ENCODE assay signal across 1 cellular context in genomic region chr7:87058739-87059524, GRCh38.
A peak's percentile ranks its signal among the peaks of the same experiment; 100 is the strongest.
TF ChIP-seq lines count a peak whose summit lies in the region.

No MANE protein-coding gene starts in this region.

TF ChIP-seq in H1, 55 proteins besides CTCF, POLR2A, EP300 and RAD21 (continued from another document):
- TF ChIP-seq HDAC2 (IDR thresholded peaks at IDR 0.05; ENCODE audit: borderline replicate concordance in 1 of 2, low read depth in 2 of 2, low read length in 2 of 2) (peak in 1 of 2 experiments; percentile 47; a peak in 1 of 4 replicates), HDAC6 (IDR thresholded peaks at IDR 0.05; ENCODE audit: low read depth, low read length) (no peak), PHF8 (conservative IDR thresholded peaks at IDR 0.05; ENCODE audit: low read depth, low read length) (0 out of 2 replicates have a peak, but pooled peaks have one; percentile 11), TAF7 (optimal IDR thresholded peaks at IDR 0.05; ENCODE audit: borderline replicate concordance, low read depth, low read length) (no peak), KDM1A (IDR thresholded peaks at IDR 0.05; ENCODE audit: borderline replicate concordance, low read length) (no peak), RBBP5 (IDR thresholded peaks at IDR 0.05; ENCODE audit: borderline replicate concordance, low read depth, low read length) (peak; percentile 67), CHD1 (IDR thresholded peaks at IDR 0.05; ENCODE audit: low read depth, low read length) (no peak), SIX5 (IDR thresholded peaks at IDR 0.05; ENCODE audit: low read depth, low read length) (no peak), KDM4A (IDR thresholded peaks at IDR 0.05; ENCODE audit: low read depth, low read length, severe bottlenecking) (peak; percentile 50), BCL11A (IDR thresholded peaks at IDR 0.05; ENCODE audit: low read depth in 2 of 2, low read length in 2 of 2) (no peak), MAFK (IDR thresholded peaks at IDR 0.05; ENCODE audit: low read depth, low read length) (no peak), TBP (IDR thresholded peaks at IDR 0.05; ENCODE audit: low read depth, low read length) (peak; percentile 54; the same call in 1 of the 2 replicates), JUN (IDR thresholded peaks at IDR 0.05; ENCODE audit: low read depth, low read length) (no peak), EZH2 (IDR thresholded peaks at IDR 0.05; ENCODE audit: low read depth, low read length, severe bottlenecking) (no peak), TEAD4 (IDR thresholded peaks at IDR 0.05; ENCODE audit: low read depth, low read length) (no peak), YY1 (IDR thresholded peaks at IDR 0.05; ENCODE audit: low read depth, low read length) (no peak), TCF12 (IDR thresholded peaks at IDR 0.05; ENCODE audit: low read depth, low read length) (no peak), SP2 (IDR thresholded peaks at IDR 0.05; ENCODE audit: low read length) (no peak), RXRA (IDR thresholded peaks at IDR 0.05; ENCODE audit: insufficient read depth, low read depth, low read length) (no peak), KDM5A (IDR thresholded peaks at IDR 0.05; ENCODE audit: low read length) (no peak), CBX5 (IDR thresholded peaks at IDR 0.05; ENCODE audit: low read depth, low read length) (no peak), ATF2 (IDR thresholded peaks at IDR 0.05; ENCODE audit: low read length) (no peak), CEBPB (IDR thresholded peaks at IDR 0.05; ENCODE audit: low read depth, low read length) (no peak), JUND (IDR thresholded peaks at IDR 0.05; ENCODE audit: low read length) (no peak), ZNF274 (IDR thresholded peaks at IDR 0.05; ENCODE audit: borderline replicate concordance, extremely low read depth, low read length) (no peak), EGR1 (IDR thresholded peaks at IDR 0.05; ENCODE audit: borderline replicate concordance, low read depth, low read length) (no peak), BRCA1 (IDR thresholded peaks at IDR 0.05; ENCODE audit: low read depth, low read length) (no peak), CHD7 (IDR thresholded peaks at IDR 0.05; ENCODE audit: insufficient replicate concordance, low read length) (no peak), RFX5 (IDR thresholded peaks at IDR 0.05; ENCODE audit: borderline replicate concordance, low read depth, low read length) (no peak), SRF (IDR thresholded peaks at IDR 0.05; ENCODE audit: low read depth, low read length) (no peak), CBX8 (IDR thresholded peaks at IDR 0.05; ENCODE audit: borderline replicate concordance, low read depth, low read length) (no peak), NRF1 (IDR thresholded peaks at IDR 0.05; ENCODE audit: low read depth, low read length) (no peak), GTF2F1 (IDR thresholded peaks at IDR 0.05; ENCODE audit: borderline replicate concordance, low read depth, low read length) (no peak), SIRT6 (IDR thresholded peaks at IDR 0.05; ENCODE audit: low read length) (no peak), SP4 (IDR thresholded peaks at IDR 0.05; ENCODE audit: low read length) (no peak), USF2 (IDR thresholded peaks at IDR 0.05; ENCODE audit: low read length) (no peak), ATF3 (IDR thresholded peaks at IDR 0.05; ENCODE audit: insufficient read depth, low read depth, low read length) (no peak), SUZ12 (IDR thresholded peaks at IDR 0.05; ENCODE audit: low read length) (no peak), BACH1 (IDR thresholded peaks at IDR 0.05; ENCODE audit: low read length) (no peak), TAF1 (IDR thresholded peaks at IDR 0.05; ENCODE audit: low read depth, low read length) (no peak), RNF2 (IDR thresholded peaks at IDR 0.05; ENCODE audit: borderline replicate concordance, low read depth, low read length, missing control alignments, poor library complexity, severe bottlenecking) (no peak), SP1 (IDR thresholded peaks at IDR 0.05; ENCODE audit: low read depth, low read length) (no peak), ASH2L (IDR thresholded peaks at IDR 0.05; ENCODE audit: low read length) (peak; percentile 28), GABPA (IDR thresholded peaks at IDR 0.05; ENCODE audit: borderline replicate concordance, insufficient read depth, low read length) (no peak), NANOG (IDR thresholded peaks at IDR 0.05; ENCODE audit: insufficient read depth, low read depth, low read length, poor library complexity, severe bottlenecking) (no peak), POU5F1 (IDR thresholded peaks at IDR 0.05; ENCODE audit: low read depth, low read length) (no peak), CTBP2 (IDR thresholded peaks at IDR 0.05; ENCODE audit: borderline replicate concordance, insufficient read depth, insufficient read length, low read length) (no peak)
